10 cellular contexts compared by ENCODE assay signal in the genomic region with DNA sequence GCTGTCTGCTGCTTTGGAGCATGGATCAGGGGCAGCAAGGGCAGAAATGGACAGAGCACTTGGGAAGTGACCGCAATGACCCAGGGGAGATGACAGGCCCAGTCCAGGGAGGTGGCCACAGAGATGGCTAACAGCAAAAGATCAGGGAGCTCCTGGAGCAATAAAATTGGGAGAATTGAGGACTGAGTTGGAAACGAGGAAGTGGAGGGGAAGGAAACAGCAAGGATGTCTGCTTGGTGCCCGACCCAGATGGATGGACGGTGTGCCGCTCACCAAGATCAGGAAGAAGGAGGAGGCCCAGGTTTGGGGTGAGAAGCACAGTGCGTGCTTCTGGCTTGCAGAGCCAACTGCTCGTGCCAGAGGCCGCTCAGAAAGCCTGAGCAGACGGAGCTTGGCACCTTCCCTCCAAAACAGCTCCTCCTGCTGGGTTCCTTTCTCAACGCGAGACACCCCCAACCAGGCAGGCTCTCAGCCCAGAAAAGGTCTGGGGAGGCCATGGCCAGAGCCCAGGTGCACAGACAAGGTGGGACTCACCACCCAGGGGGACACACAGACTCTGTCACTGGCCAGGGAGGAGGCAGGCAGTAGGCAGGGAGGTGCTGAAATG. TPM values are rescaled to one million over a fixed set of nuclear protein-coding genes. Genes with fewer than 3 reads are reported as not detected.
A peak's percentile ranks its signal among the peaks of the same experiment; 100 is the strongest.
DNase-seq lines count a peak whose midpoint lies in the region; ATAC-seq, FAIRE-seq and TF ChIP-seq lines count a peak whose summit lies in the region.
"Had no signal": no experiment of that assay in that cellular context is flagged by ENCODE, and none has a peak within 500 bp of the region (broad histone marks: within the 10 kb centered on the region; RNA-seq: fewer than 3 reads in every experiment).

No MANE protein-coding gene starts in this region.

- 75% methylated on average over 2 of the region's 11 CpGs; no CpG with 5 or more reads in 1 of the 2 experiments for WGBS in IMR-90 (ENCODE audit: extremely low coverage in 2 of 2, insufficient read length in 1 of 2), 2 experiments
- WGBS in GM12878 (ENCODE audit: insufficient coverage, insufficient replicate concordance, low lambda C conversion rate, missing lambda C conversion rate) = 59% methylated on average over 11 of the region's 11 CpGs

- 0 out of 2 replicates have a peak, but pooled peaks have one; percentile 9 for TF ChIP-seq RAD21 in IMR-90 (IDR thresholded peaks at IDR 0.05; ENCODE audit: low read length)
- peak; percentile 29; the same call in 1 of the 2 replicates for TF ChIP-seq RAD21 in GM12878 (IDR thresholded peaks at IDR 0.05; ENCODE audit: insufficient read depth, low read depth, low read length)

- TF ChIP-seq POLR2A in IMR-90 (IDR thresholded peaks at IDR 0.05; ENCODE audit: low read depth, low read length) = no peak
- no peak for TF ChIP-seq POLR2A in GM12878 (IDR thresholded peaks at IDR 0.05; ENCODE audit: low read depth, low read length)
- TF ChIP-seq POLR2A in gastrocnemius medialis (IDR thresholded peaks at IDR 0.05) = no peak

- SMC1A ChIA-PET in GM12878 (lab: Charles Lee; ENCODE audit: uncharacterized antibody, unreplicated experiment) = interaction anchor here (0.6 to 1.4 kb wide), 5 partner anchors 12 to 780 kb away, joined by 3 to 5 read pairs (median 3); no protein-coding TSS in a partner anchor

- POLR2A ChIA-PET in IMR-90 (lab: Charles Lee; ENCODE audit: unreplicated experiment) = no interaction called here
- POLR2A ChIA-PET in GM12878 (lab: Charles Lee) = interaction anchor here (0.6 to 1.0 kb wide), 2 partner anchors 30 to 31 kb away, joined by 3 read pairs; partner anchors contain the start of gene LMAN2

- H3K9me3 ChIP-seq in IMR-90 (ENCODE audit: control insufficient read depth, insufficient read depth, low read length) (no peaks in the 10 kb centered on the region), GM12878 (replicated peaks; ENCODE audit: control insufficient read depth, insufficient read depth, low read length) (no peaks in the 10 kb centered on the region), gastrocnemius medialis (no peaks in the 10 kb centered on the region), colonic mucosa (no peaks in the 10 kb centered on the region)

- BruUV-seq in IMR-90 (replicated peaks; lab: Mats Ljungman, UMichigan) (no TSS peak), GM12878 (replicated peaks; lab: Mats Ljungman, UMichigan) (no TSS peak)

- H3K18ac ChIP-seq in IMR-90 (ENCODE audit: low read depth, low read length) = no peak overlapping the region

- H3K36me3 ChIP-seq in IMR-90 (ENCODE audit: control insufficient read depth, insufficient read depth, low read length) (no peaks in the 10 kb centered on the region), GM12878 (ENCODE audit: control insufficient read depth in 2 of 2, insufficient read depth in 2 of 2, low read length in 1 of 2) (no peaks in the 10 kb centered on the region), gastrocnemius medialis (no peaks in the 10 kb centered on the region), colonic mucosa (no peaks in the 10 kb centered on the region)

- no peak overlapping the region for H3K23ac ChIP-seq in IMR-90 (ENCODE audit: low read depth, low read length)

- H3K4ac ChIP-seq in IMR-90 (ENCODE audit: low read depth, low read length) = no peak overlapping the region

- H4K91ac ChIP-seq in IMR-90 (ENCODE audit: insufficient read depth, low read depth, low read length) = no peak overlapping the region

- no peak overlapping the region for H3K14ac ChIP-seq in IMR-90 (replicated peaks; ENCODE audit: low read depth, low read length)

- RAD21 ChIA-PET in GM12878 (lab: Charles Lee; ENCODE audit: unreplicated experiment) = interaction anchor here (0.7 to 1.5 kb wide), 4 partner anchors 13 to 38 kb away, joined by 3 to 5 read pairs (median 4); no protein-coding TSS in a partner anchor

- H3K4me1 ChIP-seq in IMR-90 (ENCODE audit: control insufficient read depth, insufficient read depth, low read length) = peaks cover 9% of the 10 kb centered on the region; the same call in 1 of the 2 replicates
- peaks cover 6% of the 10 kb centered on the region for H3K4me1 ChIP-seq in GM12878 (ENCODE audit: control insufficient read depth, insufficient read depth, low read length)
- H3K4me1 ChIP-seq in gastrocnemius medialis = peaks cover 4 to 10% of the 10 kb centered on the region in 2 donors
- H3K4me1 ChIP-seq in colonic mucosa = no peaks in the 10 kb centered on the region

- H3K27ac ChIP-seq in IMR-90 (ENCODE audit: insufficient read depth, low read length) = no peak overlapping the region
- no peak overlapping the region for H3K27ac ChIP-seq in GM12878 (ENCODE audit: control insufficient read depth, insufficient read depth)
- H3K27ac ChIP-seq in gastrocnemius medialis = no peak overlapping the region
- no peak overlapping the region for H3K27ac ChIP-seq in colonic mucosa

- CTCF ChIA-PET in IMR-90 (lab: Yijun Ruan, JAX) (interaction anchor here (1.0 kb wide), 1 partner anchor 12 kb away, joined by 3 read pairs; no protein-coding TSS in a partner anchor), GM12878 (lab: Yijun Ruan, JAX) (interaction anchor here (1.0 to 2.5 kb wide), 6 partner anchors 13 to 269 kb away, joined by 3 to 22 read pairs (median 6); partner anchors contain the start of gene LMAN2)

- intact Hi-C loops in IMR-90 (cut with micrococcal nuclease) = no loop called here
- intact Hi-C loops in GM12878 (cut with micrococcal nuclease; ENCODE audit: unreplicated experiment) = no loop called here
- intact Hi-C loops in gastrocnemius medialis (cut with DNase I; ENCODE audit: low total_unique reads) = no loop called here
- intact Hi-C loops in colonic mucosa (cut with DNase I) = no loop called here

- peak; percentile 17; the same call in 1 of the 2 replicates for TF ChIP-seq CTCF in IMR-90 (conservative IDR thresholded peaks at IDR 0.05; ENCODE audit: low read depth, low read length)
- peak; percentile 17 to 25 (median 20); a peak in 3 of 6 replicates for TF ChIP-seq CTCF in GM12878 (IDR thresholded peaks at IDR 0.05 in 2 of 3, conservative IDR thresholded peaks at IDR 0.05 in 1 of 3; ENCODE audit: control insufficient read depth in 2 of 3, extremely low read depth in 1 of 3, insufficient read depth in 1 of 3, low read depth in 3 of 3, low read length in 3 of 3)
- no peak for TF ChIP-seq CTCF in gastrocnemius medialis (IDR thresholded peaks at IDR 0.05 in 4 of 5, conservative IDR thresholded peaks at IDR 0.05 in 1 of 5)
- TF ChIP-seq CTCF in colonic mucosa (IDR thresholded peaks at IDR 0.05) = no peak

- DNase-seq in DMS 273 (lab: John Stamatoyannopoulos, UW; ENCODE audit: unreplicated experiment) = peak; percentile 86
- peak; percentile 18 for DNase-seq in IMR-90
- no peak for DNase-seq in GM12878 (ENCODE audit: low read depth, low spot score)
- peak; percentile 39 for DNase-seq in left kidney (ENCODE audit: low read depth, low spot score)
- DNase-seq in gastrocnemius medialis = no peak
- DNase-seq in colonic mucosa = no peak

- no peak overlapping the region for H2BK20ac ChIP-seq in IMR-90 (ENCODE audit: low read depth, low read length)

- peaks cover 6% of the 10 kb centered on the region; the same call in 1 of the 2 replicates for H3K9me1 ChIP-seq in IMR-90 (ENCODE audit: insufficient read depth, low read length)

- no peak overlapping the region for H3K4me3 ChIP-seq in IMR-90 (ENCODE audit: insufficient read depth, low read depth, low read length)
- H3K4me3 ChIP-seq in GM12878 = no peak overlapping the region
- no peak overlapping the region for H3K4me3 ChIP-seq in gastrocnemius medialis
- no peak overlapping the region for H3K4me3 ChIP-seq in colonic mucosa

- no peak overlapping the region for H2AK5ac ChIP-seq in IMR-90 (ENCODE audit: low read depth, low read length)

- no peak overlapping the region for H3K9ac ChIP-seq in IMR-90 (ENCODE audit: low read depth, low read length)
- H3K9ac ChIP-seq in GM12878 (ENCODE audit: control insufficient read depth, insufficient read depth, low read length) = no peak overlapping the region
- no peak overlapping the region for H3K9ac ChIP-seq in colonic mucosa (ENCODE audit: low read depth in 2 of 2, low read length in 2 of 2)

- H3K4me2 ChIP-seq in IMR-90 (ENCODE audit: low read depth, low read length) (no peak overlapping the region), GM12878 (ENCODE audit: control insufficient read depth, insufficient read depth) (no peak overlapping the region)

- H3K27me3 ChIP-seq in IMR-90 (ENCODE audit: control insufficient read depth, insufficient read depth, low read length) (peaks cover 37% of the 10 kb centered on the region), GM12878 (replicated peaks in 1 of 2; ENCODE audit: control insufficient read depth in 2 of 2, insufficient read depth in 2 of 2, low read length in 1 of 2) (no peaks in the 10 kb centered on the region), gastrocnemius medialis (no peaks in the 10 kb centered on the region), colonic mucosa (no peaks in the 10 kb centered on the region)

- FAIRE-seq in GM12878 (lab: Jason Lieb, UNC) = no peak
- FAIRE-seq: TTC549 had no signal

- no peak overlapping the region for H2BK5ac ChIP-seq in IMR-90 (ENCODE audit: low read depth, low read length, poor library complexity, severe bottlenecking)

- H2BK15ac ChIP-seq in IMR-90 (ENCODE audit: low read depth, low read length) = no peak overlapping the region

- no peak overlapping the region for H4K5ac ChIP-seq in IMR-90 (ENCODE audit: low read depth, low read length)

- no peak overlapping the region for H3K56ac ChIP-seq in IMR-90 (ENCODE audit: extremely low read depth, insufficient read depth, low read length)

- H4K20me1 ChIP-seq in IMR-90 (ENCODE audit: insufficient read depth, low read length) (no peaks in the 10 kb centered on the region), GM12878 (ENCODE audit: control insufficient read depth, insufficient read depth) (no peaks in the 10 kb centered on the region)

- H4K8ac ChIP-seq in IMR-90 (ENCODE audit: low read depth in 2 of 2, low read length in 2 of 2) = no peak overlapping the region

- no peak overlapping the region for H2AFZ ChIP-seq in IMR-90 (replicated peaks; ENCODE audit: low read length, poor library complexity)
- H2AFZ ChIP-seq in GM12878 (ENCODE audit: control insufficient read depth, low read depth, low read length) = no peak overlapping the region

- dilution Hi-C loops in IMR-90 (cut with HindIII; ENCODE audit: low sequenced_read_pairs, unreplicated experiment) = no loop called here

- TF ChIP-seq EP300 in GM12878 (IDR thresholded peaks at IDR 0.05; ENCODE audit: borderline replicate concordance in 1 of 2, control insufficient read depth in 1 of 2, low read depth in 2 of 2, low read length in 2 of 2) = no peak

- no peak for ATAC-seq in IMR-90 (ENCODE audit: low read depth)
- ATAC-seq in GM12878 = peak; percentile 31
- ATAC-seq in HG02588 (IDR thresholded peaks at IDR 0.05; ENCODE audit: unreplicated experiment) = no peak
- no peak for ATAC-seq in HG03442 (IDR thresholded peaks at IDR 0.05; ENCODE audit: unreplicated experiment)
- no peak for ATAC-seq in gastrocnemius medialis

- in situ Hi-C loops in IMR-90 (cut with MboI; ENCODE audit: low sequenced_read_pairs) = no loop called here
- in situ Hi-C loops in GM12878 (cut with MboI) = loop anchor here (25.0 kb wide), 1 partner anchor 1345 kb away; no protein-coding TSS in a partner anchor
- in situ Hi-C loops in gastrocnemius medialis (cut with MboI; ENCODE audit: low sequenced_read_pairs in 4 of 4) = loop anchor here in 2 of 4 donors (10.0 to 25.0 kb wide), 2 partner anchors 122 to 130 kb away; partner anchors contain the start of genes DOK3 (in 2 of the 2) and DDX41 (in 1 of the 2)

- H2BK120ac ChIP-seq in IMR-90 (ENCODE audit: low read depth, low read length) = no peak overlapping the region

- H3K79me1 ChIP-seq in IMR-90 (ENCODE audit: low read depth in 1 of 2, low read length in 2 of 2) = no peaks in the 10 kb centered on the region

- H2AK9ac ChIP-seq in IMR-90 (replicated peaks; ENCODE audit: low read depth, low read length, poor library complexity) = no peak overlapping the region

- H3K79me2 ChIP-seq in GM12878 (ENCODE audit: control insufficient read depth, insufficient read depth, low read length) = no peaks in the 10 kb centered on the region

RNA-seq across cellular contexts. Expression of gene SLC34A1, which starts 1.7 kb away (rescaled TPM):
- total RNA-seq in IMR-90 (2012; rRNA removed) = not detected in 2 replicates
- polyA plus RNA-seq in IMR-90 (2012; rRNA removed) = not detected in 2 replicates
- polyA plus RNA-seq in IMR-90 (2012; cell fraction: cytosol; rRNA removed) = 0.01 TPM in 1 of 2 replicates, not detected in the other
- polyA plus RNA-seq in IMR-90 (2012; cell fraction: nucleus; rRNA removed; ENCODE audit: low replicate concordance) = 0.02 and 0.05 TPM in 2 replicates
- 1.7 and 2.1 TPM in 2 replicates for total RNA-seq in GM12878 (2013; cell fraction: nucleolus; rRNA removed)
- 0.05 and 0.11 TPM in 2 replicates for total RNA-seq in GM12878 (2014; rRNA removed)
- 0.04 and 0.09 TPM in 2 replicates for total RNA-seq in GM12878 (2014; rRNA removed; fragmentation: Illumina TruSeq; extraction: Trizol)
- total RNA-seq in GM12878 (2021) = 0.05 and 0.10 TPM in 2 replicates
- not detected for polyA plus RNA-seq in GM12878 (2011; ENCODE audit: low read depth)
- polyA plus RNA-seq in GM12878 (2011; rRNA removed) = 0.14 TPM in 2 replicates
- 0.13 and 0.22 TPM in 2 replicates for polyA plus RNA-seq in GM12878 (2011; cell fraction: cytosol; rRNA removed)
- 0.85 and 0.91 TPM in 2 replicates for polyA plus RNA-seq in GM12878 (2011; cell fraction: nucleus; rRNA removed)
- 0.08 and 0.14 TPM in 2 replicates for polyA plus RNA-seq in GM12878 (2012)
- 0.03 TPM in 1 of 2 replicates, not detected in the other for polyA plus RNA-seq in GM12878 (2014; fragmentation: Illumina TruSeq; extraction: Trizol)
- not detected for polyA plus RNA-seq in GM12878 (2014; fragmentation: Nextera tagmentation; extraction: Ambion mirVana)
- 0.05 and 0.09 TPM in 2 replicates for polyA plus RNA-seq in GM12878 (2014; rRNA removed)
- under 1 TPM; 0.07 to 0.09 TPM for polyA plus RNA-seq in GM12878 (2016; fragmentation: Nextera tagmentation; extraction: Ambion mirVana)
- 0.37 and 0.77 TPM in 2 replicates for polyA minus RNA-seq in GM12878 (2011; rRNA and poly(A)+ RNA removed)
- not detected in 2 replicates for polyA minus RNA-seq in GM12878 (2011; cell fraction: cytosol; rRNA and poly(A)+ RNA removed)
- 0.60 and 0.96 TPM in 2 replicates for polyA minus RNA-seq in GM12878 (2011; cell fraction: nucleus; rRNA and poly(A)+ RNA removed)
- total RNA-seq in gastrocnemius medialis = not detected
- total RNA-seq in colonic mucosa = not detected

RNA-seq across cellular contexts. Expression of gene PFN3, which starts 17.9 kb away (rescaled TPM):
- total RNA-seq in IMR-90 (2012; rRNA removed) = not detected in 2 replicates
- not detected in 2 replicates for polyA plus RNA-seq in IMR-90 (2012; rRNA removed)
- polyA plus RNA-seq in IMR-90 (2012; cell fraction: cytosol; rRNA removed) = not detected in 2 replicates
- not detected in 2 replicates for polyA plus RNA-seq in IMR-90 (2012; cell fraction: nucleus; rRNA removed; ENCODE audit: low replicate concordance)
- total RNA-seq in GM12878 (2013; cell fraction: nucleolus; rRNA removed) = 2.1 TPM in 1 of 2 replicates, not detected in the other
- total RNA-seq in GM12878 (2014; rRNA removed) = not detected in 2 replicates
- total RNA-seq in GM12878 (2014; rRNA removed; fragmentation: Illumina TruSeq; extraction: Trizol) = not detected in 2 replicates
- not detected in 2 replicates for total RNA-seq in GM12878 (2021)
- polyA plus RNA-seq in GM12878 (2011; ENCODE audit: low read depth) = not detected
- polyA plus RNA-seq in GM12878 (2011; rRNA removed) = not detected in 2 replicates
- not detected in 2 replicates for polyA plus RNA-seq in GM12878 (2011; cell fraction: cytosol; rRNA removed)
- not detected in 2 replicates for polyA plus RNA-seq in GM12878 (2011; cell fraction: nucleus; rRNA removed)
- not detected in 2 replicates for polyA plus RNA-seq in GM12878 (2012)
- polyA plus RNA-seq in GM12878 (2014; fragmentation: Illumina TruSeq; extraction: Trizol) = not detected in 2 replicates
- polyA plus RNA-seq in GM12878 (2014; fragmentation: Nextera tagmentation; extraction: Ambion mirVana) = not detected
- polyA plus RNA-seq in GM12878 (2014; rRNA removed) = not detected in 2 replicates
- polyA plus RNA-seq in GM12878 (2016; fragmentation: Nextera tagmentation; extraction: Ambion mirVana) = not detected
- not detected in 2 replicates for polyA minus RNA-seq in GM12878 (2011; rRNA and poly(A)+ RNA removed)
- polyA minus RNA-seq in GM12878 (2011; cell fraction: cytosol; rRNA and poly(A)+ RNA removed) = not detected in 2 replicates
- not detected in 2 replicates for polyA minus RNA-seq in GM12878 (2011; cell fraction: nucleus; rRNA and poly(A)+ RNA removed)
- not detected for total RNA-seq in gastrocnemius medialis
- total RNA-seq in colonic mucosa = not detected
- total RNA-seq: lower leg skin had no signal

RNA-seq across cellular contexts. Expression of gene RGS14, which starts 24.8 kb away (rescaled TPM):
- 1.1 TPM in 2 replicates for total RNA-seq in IMR-90 (2012; rRNA removed)
- 6.5 and 7.6 TPM in 2 replicates for polyA plus RNA-seq in IMR-90 (2012; rRNA removed)
- 8.3 and 12.9 TPM in 2 replicates for polyA plus RNA-seq in IMR-90 (2012; cell fraction: cytosol; rRNA removed)
- 12.4 and 21.2 TPM in 2 replicates for polyA plus RNA-seq in IMR-90 (2012; cell fraction: nucleus; rRNA removed; ENCODE audit: low replicate concordance)
- total RNA-seq in GM12878 (2013; cell fraction: nucleolus; rRNA removed) = 111 and 131 TPM in 2 replicates
- 56.5 and 68.1 TPM in 2 replicates for total RNA-seq in GM12878 (2014; rRNA removed)
- total RNA-seq in GM12878 (2014; rRNA removed; fragmentation: Illumina TruSeq; extraction: Trizol) = 25.1 and 30.4 TPM in 2 replicates
- 65.6 and 72.9 TPM in 2 replicates for total RNA-seq in GM12878 (2021)
- 6.4 TPM for polyA plus RNA-seq in GM12878 (2011; ENCODE audit: low read depth)
- 28.8 and 57.1 TPM in 2 replicates for polyA plus RNA-seq in GM12878 (2011; rRNA removed)
- polyA plus RNA-seq in GM12878 (2011; cell fraction: cytosol; rRNA removed) = 90.6 and 104 TPM in 2 replicates
- polyA plus RNA-seq in GM12878 (2011; cell fraction: nucleus; rRNA removed) = 281 and 299 TPM in 2 replicates
- polyA plus RNA-seq in GM12878 (2012) = 30.7 and 40.7 TPM in 2 replicates
- polyA plus RNA-seq in GM12878 (2014; fragmentation: Illumina TruSeq; extraction: Trizol) = 4.4 and 35.8 TPM in 2 replicates
- 1 to 10 TPM in 1 of 2 experiments, under 1 TPM in 1; 0.19 to 1.3 TPM for polyA plus RNA-seq in GM12878 (2014; fragmentation: Nextera tagmentation; extraction: Ambion mirVana)
- polyA plus RNA-seq in GM12878 (2014; rRNA removed) = 88.7 and 91.9 TPM in 2 replicates
- polyA plus RNA-seq in GM12878 (2016; fragmentation: Nextera tagmentation; extraction: Ambion mirVana) = 10 to 100 TPM; 53.6 to 56.0 TPM
- polyA minus RNA-seq in GM12878 (2011; rRNA and poly(A)+ RNA removed) = 40.5 and 82.2 TPM in 2 replicates
- 26.2 and 29.3 TPM in 2 replicates for polyA minus RNA-seq in GM12878 (2011; cell fraction: cytosol; rRNA and poly(A)+ RNA removed)
- polyA minus RNA-seq in GM12878 (2011; cell fraction: nucleus; rRNA and poly(A)+ RNA removed) = 52.3 and 74.0 TPM in 2 replicates
- 10 to 100 TPM in 1 of 4 donors, 1 to 10 TPM in 3; 1.6 to 25.9 (median 5.0) TPM for total RNA-seq in gastrocnemius medialis
- 10 to 100 TPM in 1 of 2 donors, 1 to 10 TPM in 1; 9.1 to 10.1 TPM for total RNA-seq in colonic mucosa

RNA-seq across cellular contexts. Expression of gene F12, which starts 26.8 kb away (rescaled TPM):
- total RNA-seq in IMR-90 (2012; rRNA removed) = 0.36 and 0.56 TPM in 2 replicates
- polyA plus RNA-seq in IMR-90 (2012; rRNA removed) = 1.2 and 1.4 TPM in 2 replicates
- 1.2 and 1.5 TPM in 2 replicates for polyA plus RNA-seq in IMR-90 (2012; cell fraction: cytosol; rRNA removed)
- polyA plus RNA-seq in IMR-90 (2012; cell fraction: nucleus; rRNA removed; ENCODE audit: low replicate concordance) = 1.3 and 4.0 TPM in 2 replicates
- total RNA-seq in GM12878 (2013; cell fraction: nucleolus; rRNA removed) = 4.6 and 6.3 TPM in 2 replicates
- total RNA-seq in GM12878 (2014; rRNA removed) = 6.9 and 7.1 TPM in 2 replicates
- 0.49 and 0.74 TPM in 2 replicates for total RNA-seq in GM12878 (2014; rRNA removed; fragmentation: Illumina TruSeq; extraction: Trizol)
- total RNA-seq in GM12878 (2021) = 5.8 and 7.1 TPM in 2 replicates
- 2.0 TPM for polyA plus RNA-seq in GM12878 (2011; ENCODE audit: low read depth)
- polyA plus RNA-seq in GM12878 (2011; rRNA removed) = 2.3 and 5.2 TPM in 2 replicates
- 6.7 and 11.9 TPM in 2 replicates for polyA plus RNA-seq in GM12878 (2011; cell fraction: cytosol; rRNA removed)
- 14.0 and 14.8 TPM in 2 replicates for polyA plus RNA-seq in GM12878 (2011; cell fraction: nucleus; rRNA removed)
- 3.0 and 4.4 TPM in 2 replicates for polyA plus RNA-seq in GM12878 (2012)
- 0.25 and 0.82 TPM in 2 replicates for polyA plus RNA-seq in GM12878 (2014; fragmentation: Illumina TruSeq; extraction: Trizol)
- under 1 TPM; 0.50 to 0.82 TPM for polyA plus RNA-seq in GM12878 (2014; fragmentation: Nextera tagmentation; extraction: Ambion mirVana)
- 5.9 and 9.9 TPM in 2 replicates for polyA plus RNA-seq in GM12878 (2014; rRNA removed)
- polyA plus RNA-seq in GM12878 (2016; fragmentation: Nextera tagmentation; extraction: Ambion mirVana) = 10 to 100 TPM in 1 of 2 experiments, 1 to 10 TPM in 1; 9.7 to 11.3 TPM
- polyA minus RNA-seq in GM12878 (2011; rRNA and poly(A)+ RNA removed) = 1.8 and 3.0 TPM in 2 replicates
- polyA minus RNA-seq in GM12878 (2011; cell fraction: cytosol; rRNA and poly(A)+ RNA removed) = 2.9 and 7.5 TPM in 2 replicates
- 2.9 and 3.5 TPM in 2 replicates for polyA minus RNA-seq in GM12878 (2011; cell fraction: nucleus; rRNA and poly(A)+ RNA removed)
- 1 to 10 TPM in 1 of 4 donors, under 1 TPM in 2, not detected in 1; 0.36 to 1.2 (median 0.95) TPM for total RNA-seq in gastrocnemius medialis
- 10 to 100 TPM; 14.7 to 34.0 TPM for total RNA-seq in colonic mucosa

RNA-seq across cellular contexts. Expression of gene LMAN2, which starts 31.1 kb away (rescaled TPM):
- 164 and 303 TPM in 2 replicates for total RNA-seq in IMR-90 (2012; rRNA removed)
- 251 and 253 TPM in 2 replicates for polyA plus RNA-seq in IMR-90 (2012; rRNA removed)
- 241 and 386 TPM in 2 replicates for polyA plus RNA-seq in IMR-90 (2012; cell fraction: cytosol; rRNA removed)
- polyA plus RNA-seq in IMR-90 (2012; cell fraction: nucleus; rRNA removed; ENCODE audit: low replicate concordance) = 123 and 180 TPM in 2 replicates
- total RNA-seq in GM12878 (2013; cell fraction: nucleolus; rRNA removed) = 195 and 213 TPM in 2 replicates
- total RNA-seq in GM12878 (2014; rRNA removed) = 184 and 207 TPM in 2 replicates
- 98.9 and 112 TPM in 2 replicates for total RNA-seq in GM12878 (2014; rRNA removed; fragmentation: Illumina TruSeq; extraction: Trizol)
- 117 and 121 TPM in 2 replicates for total RNA-seq in GM12878 (2021)
- polyA plus RNA-seq in GM12878 (2011; ENCODE audit: low read depth) = 35.5 TPM
- polyA plus RNA-seq in GM12878 (2011; rRNA removed) = 55.9 and 104 TPM in 2 replicates
- 273 and 308 TPM in 2 replicates for polyA plus RNA-seq in GM12878 (2011; cell fraction: cytosol; rRNA removed)
- 210 and 234 TPM in 2 replicates for polyA plus RNA-seq in GM12878 (2011; cell fraction: nucleus; rRNA removed)
- 139 and 151 TPM in 2 replicates for polyA plus RNA-seq in GM12878 (2012)
- 84.1 and 178 TPM in 2 replicates for polyA plus RNA-seq in GM12878 (2014; fragmentation: Illumina TruSeq; extraction: Trizol)
- polyA plus RNA-seq in GM12878 (2014; fragmentation: Nextera tagmentation; extraction: Ambion mirVana) = 10 to 100 TPM in 1 of 2 experiments, 1 to 10 TPM in 1; 2.4 to 11.4 TPM
- 179 and 230 TPM in 2 replicates for polyA plus RNA-seq in GM12878 (2014; rRNA removed)
- 100 to 1,000 TPM; 252 to 264 TPM for polyA plus RNA-seq in GM12878 (2016; fragmentation: Nextera tagmentation; extraction: Ambion mirVana)
- polyA minus RNA-seq in GM12878 (2011; rRNA and poly(A)+ RNA removed) = 197 and 327 TPM in 2 replicates
- polyA minus RNA-seq in GM12878 (2011; cell fraction: cytosol; rRNA and poly(A)+ RNA removed) = 100 and 110 TPM in 2 replicates
- polyA minus RNA-seq in GM12878 (2011; cell fraction: nucleus; rRNA and poly(A)+ RNA removed) = 69.0 and 97.6 TPM in 2 replicates
- 100 to 1,000 TPM in 1 of 4 donors, 10 to 100 TPM in 3; 70.2 to 109 (median 86.6) TPM for total RNA-seq in gastrocnemius medialis
- total RNA-seq in colonic mucosa = 100 to 1,000 TPM; 137 to 185 TPM

Comparison
In these comparisons a context has a peak if more than half of its experiments do, and no peak if none do; other contexts are left out.
1. DNase-seq: peak in DMS 273 (single experiment), IMR-90 (single experiment) and left kidney (single experiment); none in GM12878 (single experiment), gastrocnemius medialis (0 of 2) and colonic mucosa (single experiment).
2. CTCF ChIP-seq: peak in IMR-90 (single experiment) and GM12878 (3 of 3); none in gastrocnemius medialis (0 of 5) and colonic mucosa (single experiment).